14 cellular contexts compared by ENCODE assay signal in the genomic region with DNA sequence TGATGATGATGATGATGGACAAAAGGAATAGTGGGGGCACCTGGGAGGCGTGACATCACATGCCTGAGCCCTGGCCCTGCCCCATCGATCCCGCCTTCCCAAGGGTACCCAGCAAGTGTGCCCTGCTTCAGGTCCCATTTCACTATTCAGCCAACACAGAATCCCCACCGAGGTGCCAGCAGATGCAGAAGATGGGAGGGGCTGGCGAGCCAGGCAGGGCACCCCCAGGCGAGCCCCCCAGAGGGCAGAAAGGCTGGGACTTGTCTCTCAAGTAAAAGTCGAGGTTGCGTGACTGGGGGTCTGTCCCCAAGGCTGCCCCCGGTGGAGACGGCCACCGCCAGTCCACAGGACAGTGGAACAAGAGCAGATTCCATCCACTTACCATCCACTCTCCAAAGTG. TPM values are rescaled to one million over a fixed set of nuclear protein-coding genes. Genes with fewer than 3 reads are reported as not detected.
DNase-seq lines count a peak whose midpoint lies in the region; ATAC-seq and TF ChIP-seq lines count a peak whose summit lies in the region.
"Had no signal": no experiment of that assay in that cellular context is flagged by ENCODE, and none has a peak within 500 bp of the region (broad histone marks: within the 10 kb centered on the region; RNA-seq: fewer than 3 reads in every experiment).

No MANE protein-coding gene starts in this region.

- no peaks in the 10 kb centered on the region for H3K27me3 ChIP-seq in WERI-Rb-1 (ENCODE audit: insufficient read depth, low read depth, severe bottlenecking)
- peaks cover 65% of the 10 kb centered on the region for H3K27me3 ChIP-seq in lower lobe of right lung (ENCODE audit: low read depth)
- H3K27me3 ChIP-seq in upper lobe of right lung = peaks cover 41% of the 10 kb centered on the region

- H3K4me1 ChIP-seq in lower lobe of right lung = no peaks in the 10 kb centered on the region
- H3K4me1 ChIP-seq in upper lobe of right lung = no peaks in the 10 kb centered on the region

- ATAC-seq in lower lobe of right lung (no peak), upper lobe of right lung (no peak), HG03354 (IDR thresholded peaks at IDR 0.05; ENCODE audit: poor library complexity, severe bottlenecking, unreplicated experiment) (no peak)
- ATAC-seq: HCT116, K562 had no signal

- 0 out of 2 replicates have a peak, but pooled peaks have one; percentile 11 for TF ChIP-seq CTCF in WERI-Rb-1 (IDR thresholded peaks at IDR 0.05; ENCODE audit: low read depth, low read length)
- no peak for TF ChIP-seq CTCF in lower lobe of right lung (IDR thresholded peaks at IDR 0.05)
- TF ChIP-seq CTCF in upper lobe of right lung (IDR thresholded peaks at IDR 0.05) = no peak

- H3K27ac ChIP-seq in WERI-Rb-1 (no peak overlapping the region), lower lobe of right lung (no peak overlapping the region), upper lobe of right lung (no peak overlapping the region)
- H3K27ac ChIP-seq: 22Rv1, GM23248 had no signal

- H3K36me3 ChIP-seq in WERI-Rb-1 (no peaks in the 10 kb centered on the region), lower lobe of right lung (no peaks in the 10 kb centered on the region), upper lobe of right lung (no peaks in the 10 kb centered on the region)

- no peak overlapping the region for H3K4me3 ChIP-seq in WERI-Rb-1 (ENCODE audit: low read depth, low read length)
- H3K4me3 ChIP-seq in lower lobe of right lung = no peak overlapping the region
- H3K4me3 ChIP-seq in upper lobe of right lung = no peak overlapping the region
- H3K4me3 ChIP-seq: GM23248, K562 had no signal

- intact Hi-C loops in lower lobe of right lung (cut with DNase I) (no loop called here), upper lobe of right lung (cut with DNase I) (no loop called here)

- DNase-seq in activated effector memory CD4-positive, alpha-beta T cell treated with anti-CD3 and anti-CD28 coated beads, Interleukin-2, amount 50 U/mL, for 16 hours = peak; percentile 53
- no peak for DNase-seq in activated effector memory CD4-positive, alpha-beta T cell treated with Interleukin-2 at 50 U/mL for 16 hours
- DNase-seq in WERI-Rb-1 (no peak), lower lobe of right lung (peak; percentile 38), upper lobe of right lung (peak; percentile 38), DMS53 (lab: John Stamatoyannopoulos, UW) (no peak), NCI-H226 (no peak)
- DNase-seq: CD4-positive, alpha-beta memory T cell; DMS153; GM23248 had no signal

- H3K9me3 ChIP-seq in WERI-Rb-1 (ENCODE audit: severe bottlenecking) = no peaks in the 10 kb centered on the region
- H3K9me3 ChIP-seq in lower lobe of right lung = no peaks in the 10 kb centered on the region
- no peaks in the 10 kb centered on the region for H3K9me3 ChIP-seq in upper lobe of right lung

RNA-seq across cellular contexts. Expression of a gene that starts 57.5 kb away (rescaled TPM):
- total RNA-seq in lower lobe of right lung = 70.9 TPM
- 90.7 TPM for total RNA-seq in upper lobe of right lung

Comparison
In these comparisons a context has a peak if more than half of its experiments do, and no peak if none do; other contexts are left out.
1. DNase-seq: peak in activated effector memory CD4-positive, alpha-beta T cell treated with anti-CD3 and anti-CD28 coated beads, Interleukin-2, amount 50 U/mL, for 16 hours (single experiment), lower lobe of right lung (single experiment) and upper lobe of right lung (single experiment); none in activated effector memory CD4-positive, alpha-beta T cell treated with Interleukin-2 at 50 U/mL for 16 hours (single experiment), WERI-Rb-1 (single experiment), DMS53 (single experiment) and NCI-H226 (single experiment).